ENCODE assay signal across 15 cellular contexts in genomic region chr1:19392221-19392620, GRCh38.
DNase-seq lines count a peak whose midpoint lies in the region; ATAC-seq and TF ChIP-seq lines count a peak whose summit lies in the region.
"Had no signal": no experiment of that assay in that cellular context is flagged by ENCODE, and none has a peak within 500 bp of the region (broad histone marks: within the 10 kb centered on the region; RNA-seq: fewer than 3 reads in every experiment).

No MANE protein-coding gene starts in this region.

- peak overlapping the region in 7 of 12 donors; percentile 35 to 84 (median 81) for H3K27ac ChIP-seq in heart left ventricle
- H3K27ac ChIP-seq in upper lobe of left lung: peak overlapping the region in 3 of 4 donors; percentile 39 to 80 (median 78)
- no peak overlapping the region for H3K27ac ChIP-seq in psoas muscle

- TF ChIP-seq CTCF in heart left ventricle (IDR thresholded peaks at IDR 0.05): no peak
- TF ChIP-seq CTCF in natural killer cell (IDR thresholded peaks at IDR 0.05): no peak
- no peak for TF ChIP-seq CTCF in upper lobe of left lung (IDR thresholded peaks at IDR 0.05)
- TF ChIP-seq CTCF in psoas muscle (IDR thresholded peaks at IDR 0.05): no peak

- H3K9me3 ChIP-seq in heart left ventricle (no peaks in the 10 kb centered on the region), upper lobe of left lung (no peaks in the 10 kb centered on the region), psoas muscle (no peaks in the 10 kb centered on the region)
- H3K9me3 ChIP-seq: BE2C had no signal

- H3K4me3 ChIP-seq in heart left ventricle (no peak overlapping the region), upper lobe of left lung (no peak overlapping the region), psoas muscle (no peak overlapping the region)

- TF ChIP-seq POLR2A in heart left ventricle (IDR thresholded peaks at IDR 0.05): no peak
- TF ChIP-seq POLR2A in upper lobe of left lung (IDR thresholded peaks at IDR 0.05): no peak

- H3K4me1 Mint-ChIP-seq in activated naive CD8-positive, alpha-beta T cell treated with anti-CD3 and anti-CD28 coated beads, Interleukin-2, amount 50 U/mL, for 24 hours: peaks cover 85% of the 10 kb centered on the region
- H3K4me1 Mint-ChIP-seq in natural killer cell: peaks cover 58 to 80% of the 10 kb centered on the region in 2 donors

- H3K27me3 Mint-ChIP-seq in activated naive CD8-positive, alpha-beta T cell treated with anti-CD3 and anti-CD28 coated beads, Interleukin-2, amount 50 U/mL, for 24 hours: no peaks in the 10 kb centered on the region
- H3K27me3 Mint-ChIP-seq in natural killer cell (ENCODE audit: low read depth in 2 of 2): no peaks in the 10 kb centered on the region

- no peaks in the 10 kb centered on the region for H3K9me3 Mint-ChIP-seq in activated naive CD8-positive, alpha-beta T cell treated with anti-CD3 and anti-CD28 coated beads, Interleukin-2, amount 50 U/mL, for 24 hours
- H3K9me3 Mint-ChIP-seq in natural killer cell: no peaks in the 10 kb centered on the region

- peaks cover 3% of the 10 kb centered on the region for H3K36me3 Mint-ChIP-seq in activated naive CD8-positive, alpha-beta T cell treated with anti-CD3 and anti-CD28 coated beads, Interleukin-2, amount 50 U/mL, for 24 hours (ENCODE audit: low read depth)
- H3K36me3 Mint-ChIP-seq in natural killer cell: no peaks in the 10 kb centered on the region

- H3K4me3 Mint-ChIP-seq in activated naive CD8-positive, alpha-beta T cell treated with anti-CD3 and anti-CD28 coated beads, Interleukin-2, amount 50 U/mL, for 24 hours: peak overlapping the region; percentile 39
- peak overlapping the region; percentile 90 for H3K4me3 Mint-ChIP-seq in natural killer cell

- ATAC-seq in heart left ventricle (no peak), Right ventricle myocardium superior (ENCODE audit: poor library complexity) (no peak), natural killer cell (no peak), upper lobe of left lung (ENCODE audit: low FRiP score in 2 of 2) (no peak), psoas muscle (no peak), GM18498 (IDR thresholded peaks at IDR 0.05; ENCODE audit: unreplicated experiment) (no peak)
- ATAC-seq in activated naive CD8-positive, alpha-beta T cell treated with anti-CD3 and anti-CD28 coated beads, Interleukin-2, amount 50 U/mL, for 24 hours: no peak
- ATAC-seq: HepG2, Panc1 had no signal

- no peak for TF ChIP-seq EP300 in upper lobe of left lung (IDR thresholded peaks at IDR 0.05)

- H3K4me1 ChIP-seq in heart left ventricle (peaks cover 0 to 68% (median 41%) of the 10 kb centered on the region in 12 donors), upper lobe of left lung (peaks cover 34 to 48% (median 36%) of the 10 kb centered on the region in 4 donors), psoas muscle (peaks cover 29% of the 10 kb centered on the region)
- H3K4me1 ChIP-seq: BE2C had no signal

- DNase-seq in heart left ventricle: no peak
- DNase-seq in Right ventricle myocardium superior: no peak
- DNase-seq in activated naive CD8-positive, alpha-beta T cell treated with anti-CD3 and anti-CD28 coated beads, Interleukin-2, amount 50 U/mL, for 24 hours: no peak
- DNase-seq in natural killer cell: no peak
- no peak for DNase-seq in upper lobe of left lung
- DNase-seq in COR-L47 (lab: John Stamatoyannopoulos, UW): no peak
- DNase-seq in psoas muscle: no peak
- DNase-seq: activated gamma-delta T cell treated with Interleukin-2 at 50 U/mL for 16 hours; BE2C; effector CD8-positive, alpha-beta T cell; GOT3; hypothalamus had no signal

- peak overlapping the region; percentile 86 for H3K27ac Mint-ChIP-seq in activated naive CD8-positive, alpha-beta T cell treated with anti-CD3 and anti-CD28 coated beads, Interleukin-2, amount 50 U/mL, for 24 hours
- H3K27ac Mint-ChIP-seq in natural killer cell: peak overlapping the region; percentile 94 to 96

- H3K36me3 ChIP-seq in heart left ventricle: peaks cover 0 to 20% (median 4%) of the 10 kb centered on the region in 9 donors
- H3K36me3 ChIP-seq in upper lobe of left lung: peaks cover 0 to 10% (median 5%) of the 10 kb centered on the region in 4 donors
- H3K36me3 ChIP-seq in psoas muscle (ENCODE audit: insufficient read depth in 1 of 2, low read depth in 1 of 2): peaks cover 0 to 4% of the 10 kb centered on the region in 2 donors
- H3K36me3 ChIP-seq: BE2C had no signal

- H3K27me3 ChIP-seq in heart left ventricle (no peaks in the 10 kb centered on the region), upper lobe of left lung (no peaks in the 10 kb centered on the region), psoas muscle (ENCODE audit: insufficient read depth in 3 of 3, low read length in 2 of 3) (no peaks in the 10 kb centered on the region)
- H3K27me3 ChIP-seq: BE2C had no signal

- 83 to 94% (median 93%) methylated on average over 9 of the region's 9 CpGs for WGBS in heart left ventricle, 4 donors
- WGBS in upper lobe of left lung, 2 donors: 72 to 89% methylated on average over 9 of the region's 9 CpGs
- 83 to 97% (median 94%) methylated on average over 9 of the region's 9 CpGs for WGBS in psoas muscle, 3 donors

- intact Hi-C loops in heart left ventricle (cut with DNase I) (loop anchor here (5.0 to 10.0 kb wide), 9 partner anchors 45 to 260 kb away; partner anchors contain the start of gene CAPZB (in 3 of the 10)), Right ventricle myocardium superior (cut with DNase I) (loop anchor here (10.0 kb wide), 1 partner anchor 93 kb away; the partner anchor contains the start of gene CAPZB), natural killer cell (cut with micrococcal nuclease) (loop anchor here (5.0 kb wide), 3 partner anchors 70 to 205 kb away; a partner anchor contains a TSS), psoas muscle (cut with DNase I) (loop anchor here in 1 of 2 donors (2.0 to 5.0 kb wide), 2 partner anchors 85 to 257 kb away; no protein-coding TSS in a partner anchor)
